ENCODE assay signal across 15 cellular contexts in genomic region chr5:112616812-112617547, GRCh38.
DNase-seq lines count a peak whose midpoint lies in the region; ATAC-seq, FAIRE-seq and TF ChIP-seq lines count a peak whose summit lies in the region.
"Had no signal": no experiment of that assay in that cellular context is flagged by ENCODE, and none has a peak within 500 bp of the region (broad histone marks: within the 10 kb centered on the region; RNA-seq: fewer than 3 reads in every experiment).

No MANE protein-coding gene starts in this region.

- ATAC-seq in HepG2 (peak; percentile 69), GM19467 (IDR thresholded peaks at IDR 0.05; ENCODE audit: unreplicated experiment) (no peak), GM21526 (IDR thresholded peaks at IDR 0.05; ENCODE audit: low FRiP score, unreplicated experiment) (no peak), HG02973 (IDR thresholded peaks at IDR 0.05; ENCODE audit: unreplicated experiment) (no peak)
- ATAC-seq: activated CD4-positive, CD25-positive, alpha-beta regulatory T cell treated with anti-CD3 and anti-CD28 coated beads, Interleukin-2, amount 50 U/mL, for 24 hours had no signal

- H3K27ac ChIP-seq in A673 (ENCODE audit: low read depth, low read length, poor library complexity, severe bottlenecking) (no peak overlapping the region), HepG2 (ENCODE audit: extremely low read length, insufficient read depth, low read length) (no peak overlapping the region)
- H3K27ac ChIP-seq: BLaER1 treated with 17β-estradiol and CSF1 and Interleukin-3, amounts not matched to agents 10 nM and 100 nM; HL-60; prostate gland had no signal

- H3K9me3 ChIP-seq in A673 (ENCODE audit: low read depth, low read length, poor library complexity, severe bottlenecking) (no peaks in the 10 kb centered on the region), HepG2 (ENCODE audit: low read length) (no peaks in the 10 kb centered on the region)
- H3K9me3 ChIP-seq: BLaER1 treated with 17β-estradiol and CSF1 and Interleukin-3, amounts not matched to agents 10 nM and 100 nM; prostate gland had no signal

- BruUV-seq in A673 (replicated peaks; lab: Mats Ljungman, UMichigan) (no TSS peak), HepG2 (replicated peaks; lab: Mats Ljungman, UMichigan) (no TSS peak)

- no peaks in the 10 kb centered on the region for H3K9me3 Mint-ChIP-seq in HFFc6
- H3K9me3 Mint-ChIP-seq: activated naive CD8-positive, alpha-beta T cell treated with anti-CD3 and anti-CD28 coated beads for 36 hours had no signal

- no peaks in the 10 kb centered on the region for H3K79me2 ChIP-seq in HepG2 (ENCODE audit: insufficient read depth, low read length)

- H4K20me1 ChIP-seq in HepG2 (ENCODE audit: insufficient read depth, low read length): no peaks in the 10 kb centered on the region
- H4K20me1 ChIP-seq: BLaER1 treated with 17β-estradiol and CSF1 and Interleukin-3, amounts not matched to agents 10 nM and 100 nM had no signal

- peak overlapping the region; percentile 51 for H3K4me2 ChIP-seq in HepG2 (ENCODE audit: low read depth, low read length)
- H3K4me2 ChIP-seq: BLaER1 treated with 17β-estradiol and CSF1 and Interleukin-3, amounts not matched to agents 10 nM and 100 nM had no signal

- no peak for TF ChIP-seq RAD21 in HepG2 (CRISPR knock-in tag; IDR thresholded peaks at IDR 0.05)

- DNase-seq in A673 (ENCODE audit: low spot score) (no peak), HFFc6 (no peak), OCI-M1 (lab: John Stamatoyannopoulos, UW) (peak; percentile 33), HepG2 (ENCODE audit: low spot score) (no peak), NCI-H1417 (lab: John Stamatoyannopoulos, UW) (no peak)
- DNase-seq: activated naive CD8-positive, alpha-beta T cell treated with anti-CD3 and anti-CD28 coated beads for 36 hours; GOT3 had no signal

- no peak overlapping the region for H2AFZ ChIP-seq in HepG2 (ENCODE audit: low read length)

- in situ Hi-C loops in HepG2 (cut with HindIII; ENCODE audit: extremely low pct_ligation_motif_present, low pct_unique_long_range_greater_than_20kb): no loop called here

- H3K9ac ChIP-seq in HepG2 (ENCODE audit: insufficient read depth, low read depth, low read length): no peak overlapping the region
- H3K9ac ChIP-seq: BLaER1 treated with 17β-estradiol and CSF1 and Interleukin-3, amounts not matched to agents 10 nM and 100 nM had no signal

- no peaks in the 10 kb centered on the region for H3K4me1 ChIP-seq in A673 (ENCODE audit: insufficient read depth, low read length, poor library complexity, severe bottlenecking)
- H3K4me1 ChIP-seq in HepG2 (ENCODE audit: insufficient read depth, low read length): no peaks in the 10 kb centered on the region
- H3K4me1 ChIP-seq: BLaER1 treated with 17β-estradiol and CSF1 and Interleukin-3, amounts not matched to agents 10 nM and 100 nM; prostate gland had no signal

- CTCF ChIA-PET in A673 (lab: Charles Lee) (no interaction called here), HepG2 (lab: Yijun Ruan, JAX; ENCODE audit: low intra/inter-chr PET ratio, low total read pairs) (no interaction called here)

- TF ChIP-seq EP300 in HepG2 (IDR thresholded peaks at IDR 0.05; ENCODE audit: low read depth in 2 of 2, low read length in 2 of 2) (no peak), HepG2 (CRISPR knock-in tag; IDR thresholded peaks at IDR 0.05; ENCODE audit: borderline replicate concordance) (no peak)

- no peaks in the 10 kb centered on the region for H3K36me3 Mint-ChIP-seq in HFFc6 (ENCODE audit: low read depth)
- H3K36me3 Mint-ChIP-seq: activated naive CD8-positive, alpha-beta T cell treated with anti-CD3 and anti-CD28 coated beads for 36 hours had no signal

- H3K36me3 ChIP-seq in A673 (ENCODE audit: insufficient read depth, low read length, poor library complexity, severe bottlenecking) (no peaks in the 10 kb centered on the region), HepG2 (replicated peaks in 1 of 2; ENCODE audit: control insufficient read depth in 1 of 2, insufficient read depth in 2 of 2, low read length in 2 of 2) (no peaks in the 10 kb centered on the region)
- H3K36me3 ChIP-seq: BLaER1 treated with 17β-estradiol and CSF1 and Interleukin-3, amounts not matched to agents 10 nM and 100 nM; prostate gland had no signal

- under 1% methylated on average over 8 of the region's 8 CpGs for WGBS in HepG2 (ENCODE audit: low lambda C conversion rate)

- TF ChIP-seq CTCF in A673 (conservative IDR thresholded peaks at IDR 0.05; ENCODE audit: low read depth, low read length): no peak
- no peak for TF ChIP-seq CTCF in HFFc6 (IDR thresholded peaks at IDR 0.05)
- TF ChIP-seq CTCF in HepG2 (CRISPR knock-in tag; IDR thresholded peaks at IDR 0.05): no peak

- TF ChIP-seq POLR2A in HepG2 (IDR thresholded peaks at IDR 0.05; ENCODE audit: insufficient read depth in 1 of 2, low read depth in 2 of 2, low read length in 2 of 2): no peak

- H3K27me3 ChIP-seq in A673 (replicated peaks; ENCODE audit: insufficient read depth, low read depth, low read length, poor library complexity) (no peaks in the 10 kb centered on the region), HepG2 (ENCODE audit: control insufficient read depth in 1 of 2, insufficient read depth in 2 of 2, low read length in 2 of 2) (no peaks in the 10 kb centered on the region)
- H3K27me3 ChIP-seq: BLaER1 treated with 17β-estradiol and CSF1 and Interleukin-3, amounts not matched to agents 10 nM and 100 nM had no signal

- H3K4me3 ChIP-seq in A673 (ENCODE audit: low read depth, low read length, poor library complexity, severe bottlenecking): peak overlapping the region; percentile 22
- peak overlapping the region in 2 of 3 experiments; percentile 6 to 19; a peak in 3 of 6 replicates for H3K4me3 ChIP-seq in HepG2 (replicated peaks in 1 of 3; ENCODE audit: insufficient read depth in 1 of 3, low read depth in 2 of 3, low read length in 3 of 3)
- H3K4me3 ChIP-seq: BLaER1 treated with 17β-estradiol and CSF1 and Interleukin-3, amounts not matched to agents 10 nM and 100 nM; prostate gland had no signal

- POLR2A ChIA-PET in A673 (lab: Charles Lee; ENCODE audit: low non-redundant PET) (no interaction called here), HepG2 (lab: Yijun Ruan, JAX) (no interaction called here)

- H3K4me3 Mint-ChIP-seq in HFFc6: peak overlapping the region; percentile 70
- H3K4me3 Mint-ChIP-seq: activated naive CD8-positive, alpha-beta T cell treated with anti-CD3 and anti-CD28 coated beads for 36 hours had no signal

- intact Hi-C loops in A673 (cut with micrococcal nuclease; ENCODE audit: unreplicated experiment) (no loop called here), HepG2 (cut with micrococcal nuclease; ENCODE audit: unreplicated experiment) (no loop called here)

- peaks cover 4% of the 10 kb centered on the region for H3K27me3 Mint-ChIP-seq in HFFc6 (ENCODE audit: insufficient read depth)

- H3K4me1 Mint-ChIP-seq in HFFc6 (ENCODE audit: low read depth): peaks cover 8% of the 10 kb centered on the region
- H3K4me1 Mint-ChIP-seq: activated naive CD8-positive, alpha-beta T cell treated with anti-CD3 and anti-CD28 coated beads for 36 hours had no signal

- no peak overlapping the region for H3K27ac Mint-ChIP-seq in HFFc6
- H3K27ac Mint-ChIP-seq: activated naive CD8-positive, alpha-beta T cell treated with anti-CD3 and anti-CD28 coated beads for 36 hours had no signal

- no peak for FAIRE-seq in HepG2 (lab: Jason Lieb, UNC)
- FAIRE-seq: colon had no signal

TF ChIP-seq in HepG2, 621 proteins besides CTCF, POLR2A, EP300 and RAD21 (continues in another document):
- TF ChIP-seq ZNF276 (CRISPR knock-in tag; IDR thresholded peaks at IDR 0.05; ENCODE audit: low read depth) (no peak), ZNF605 (CRISPR knock-in tag; IDR thresholded peaks at IDR 0.05) (no peak), MTF1 (CRISPR knock-in tag; IDR thresholded peaks at IDR 0.05) (no peak), ZNF709 (CRISPR knock-in tag; IDR thresholded peaks at IDR 0.05) (no peak), TOE1 (CRISPR knock-in tag; IDR thresholded peaks at IDR 0.05) (no peak), KLF15 (CRISPR knock-in tag; IDR thresholded peaks at IDR 0.05; ENCODE audit: borderline replicate concordance) (no peak), ZBTB37 (CRISPR knock-in tag; IDR thresholded peaks at IDR 0.05) (no peak), AKAP8 (CRISPR knock-in tag; IDR thresholded peaks at IDR 0.05) (no peak), NR2F2 (IDR thresholded peaks at IDR 0.05; ENCODE audit: borderline replicate concordance, low read depth) (no peak)
- TF ChIP-seq, protein P1, sequence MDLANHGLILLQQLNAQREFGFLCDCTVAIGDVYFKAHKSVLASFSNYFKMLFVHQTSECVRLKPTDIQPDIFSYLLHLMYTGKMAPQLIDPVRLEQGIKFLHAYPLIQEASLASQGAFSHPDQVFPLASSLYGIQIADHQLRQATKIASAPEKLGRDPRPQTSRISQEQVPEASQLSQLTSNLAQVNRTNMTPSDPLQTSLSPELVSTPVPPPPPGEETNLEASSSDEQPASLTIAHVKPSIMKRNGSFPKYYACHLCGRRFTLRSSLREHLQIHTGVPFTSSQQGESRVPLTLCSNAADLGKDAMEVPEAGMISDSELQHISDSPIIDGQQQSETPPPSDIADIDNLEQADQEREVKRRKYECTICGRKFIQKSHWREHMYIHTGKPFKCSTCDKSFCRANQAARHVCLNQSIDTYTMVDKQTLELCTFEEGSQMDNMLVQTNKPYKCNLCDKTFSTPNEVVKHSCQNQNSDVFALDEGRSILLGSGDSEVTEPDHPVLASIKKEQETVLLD (CRISPR knock-in tag; IDR thresholded peaks at IDR 0.05; ENCODE audit: low read depth): no peak
